Comparison of ENCODE assay signal across 8 cellular contexts in the genomic region with DNA sequence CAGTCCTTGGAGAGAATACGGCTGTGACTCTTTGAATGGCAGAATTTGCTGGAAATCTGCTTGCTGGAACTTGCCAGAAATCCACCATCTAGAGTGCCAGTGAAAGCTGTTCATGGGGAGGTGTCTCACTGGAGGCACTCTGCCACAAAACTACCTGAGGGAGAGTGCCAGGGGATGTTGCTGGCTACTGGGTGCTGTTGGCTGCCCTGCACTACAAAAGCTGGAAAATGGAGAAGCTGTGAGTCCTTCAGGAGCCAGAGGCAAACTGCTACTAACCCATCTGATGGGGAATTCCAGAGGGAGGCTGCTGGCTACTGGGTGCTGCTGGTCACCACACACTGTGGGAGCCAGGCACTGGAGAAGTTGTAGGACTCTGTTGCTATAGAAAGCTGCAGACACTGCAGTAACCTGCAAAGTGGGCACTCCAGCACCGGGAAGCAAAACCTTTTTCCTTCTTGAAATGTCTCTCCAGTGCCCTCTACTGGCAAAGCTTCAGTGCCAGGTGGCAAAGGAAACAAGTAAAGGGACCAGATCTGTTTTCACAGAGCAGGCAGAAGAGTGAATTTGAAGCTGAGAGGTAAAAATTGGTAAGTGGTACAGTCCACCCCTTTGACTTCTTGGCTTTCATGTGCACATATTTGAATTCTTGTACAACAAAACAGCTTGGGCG. TPM values are rescaled to one million over a fixed set of nuclear protein-coding genes. Genes with fewer than 3 reads are reported as not detected.
DNase-seq lines count a peak whose midpoint lies in the region; ATAC-seq and TF ChIP-seq lines count a peak whose summit lies in the region.

No MANE protein-coding gene starts in this region.

- H3K27me3 ChIP-seq in spleen (replicated peaks in 1 of 7), result peaks cover 0 to 30% (median 0%) of the 10 kb centered on the region in 7 donors

- no peak for TF ChIP-seq POLR2A in spleen (IDR thresholded peaks at IDR 0.05)

- H3K4me3 ChIP-seq in spleen, result no peak overlapping the region

- no peak for ATAC-seq in HG02840 (IDR thresholded peaks at IDR 0.05; ENCODE audit: low FRiP score, unreplicated experiment)
- no peak for ATAC-seq in GM18511 (IDR thresholded peaks at IDR 0.05; ENCODE audit: unreplicated experiment)

- no peak overlapping the region for H3K27ac ChIP-seq in spleen

- no peaks in the 10 kb centered on the region for H3K36me3 ChIP-seq in spleen

- H3K9me3 ChIP-seq in spleen, result no peaks in the 10 kb centered on the region

- intact Hi-C loops in spleen (cut with DNase I; ENCODE audit: low total_unique reads), result no loop called here

- DNase-seq in GDM1 (lab: John Stamatoyannopoulos, UW) (peak; percentile 9), NAMALWA (ENCODE audit: low spot score) (peak; percentile 73), SKM-1 (lab: John Stamatoyannopoulos, UW; ENCODE audit: unreplicated experiment) (peak; percentile 47), amniotic epithelial cell (ENCODE audit: low read depth) (peak; percentile 56), hepatic stellate cell (ENCODE audit: low spot score) (peak; percentile 57), spleen (no peak)

- WGBS in spleen, 5 donors, result 33 to 51% (median 39%) methylated on average over 3 of the region's 3 CpGs

- peak in 9 of 11 experiments; percentile 34 to 74 (median 63) for TF ChIP-seq CTCF in spleen (IDR thresholded peaks at IDR 0.05 in 8 of 11, conservative IDR thresholded peaks at IDR 0.05 in 3 of 11)

- no peaks in the 10 kb centered on the region for H3K4me1 ChIP-seq in spleen

RNA-seq across cellular contexts. Expression of gene HSD17B10, which starts 47.8 kb away (rescaled TPM):
- 10 to 100 TPM; 41.9 to 54.9 (median 46.9) TPM for total RNA-seq in spleen
- 10 to 100 TPM; 49.7 to 67.7 (median 60.1) TPM for polyA plus RNA-seq in spleen

RNA-seq across cellular contexts. Expression of gene RIBC1, which starts 59.3 kb away (rescaled TPM):
- 1 to 10 TPM in 1 of 7 donors, under 1 TPM in 5, not detected in 1; 0.34 to 1.0 (median 0.80) TPM for total RNA-seq in spleen
- 1 to 10 TPM in 1 of 3 donors, under 1 TPM in 2; 0.70 to 1.4 (median 0.86) TPM for polyA plus RNA-seq in spleen

RNA-seq across cellular contexts. Expression of gene SMC1A, which starts 59.5 kb away (rescaled TPM):
- 10 to 100 TPM; 42.9 to 77.5 (median 71.7) TPM for total RNA-seq in spleen
- 1 to 10 TPM; 5.6 to 7.6 (median 7.0) TPM for polyA plus RNA-seq in spleen
